In the genomic region with DNA sequence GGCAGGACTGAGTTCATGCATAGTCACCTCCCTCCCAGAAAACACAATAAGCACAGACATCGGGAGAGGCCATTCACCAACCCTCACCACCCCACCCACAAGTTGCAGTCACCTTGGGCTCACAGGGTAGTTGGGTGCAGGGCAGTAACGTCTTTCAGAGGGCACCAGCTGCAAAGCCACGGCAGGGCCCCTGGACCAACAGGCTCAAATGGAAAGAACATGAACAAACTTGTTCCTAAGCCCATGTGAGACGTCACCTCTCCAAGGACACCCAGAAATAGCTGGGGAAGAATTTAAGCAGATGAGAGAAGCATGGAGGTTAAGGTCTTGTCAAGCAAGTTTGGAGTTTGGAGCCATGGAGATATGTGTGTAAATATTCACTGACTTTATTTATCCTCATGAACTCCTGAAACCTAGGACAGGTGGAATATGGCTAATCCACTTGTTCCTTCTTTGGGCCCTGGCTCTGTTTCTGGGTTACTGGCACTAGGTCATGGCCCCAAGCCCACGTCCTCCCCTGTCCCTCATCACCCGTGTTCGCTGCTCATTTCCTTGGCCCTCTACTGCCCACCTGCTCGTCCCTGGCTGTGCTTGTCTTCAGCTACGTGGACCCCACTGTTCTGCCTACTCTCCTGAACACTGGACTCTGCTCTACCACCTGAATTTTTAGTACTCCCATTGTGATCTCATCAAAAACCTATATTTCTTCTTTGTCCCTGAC, we compare ENCODE assay signal across 1 cellular context.
TF ChIP-seq lines count a peak whose summit lies in the region.

No MANE protein-coding gene starts in this region.

TF ChIP-seq in SK-N-SH, 30 proteins besides CTCF, POLR2A, EP300 and RAD21 (continued from another document):
- TF ChIP-seq POLR2AphosphoS5 (IDR thresholded peaks at IDR 0.05; ENCODE audit: low read depth, low read length) (no peak), CHD2 (IDR thresholded peaks at IDR 0.05; ENCODE audit: low read length, partially characterized antibody) (no peak), MAX (IDR thresholded peaks at IDR 0.05; ENCODE audit: low read depth) (no peak), RXRA (IDR thresholded peaks at IDR 0.05; ENCODE audit: borderline replicate concordance, low read depth) (no peak), ELF1 (IDR thresholded peaks at IDR 0.05) (no peak), USF1 (IDR thresholded peaks at IDR 0.05; ENCODE audit: borderline replicate concordance, low read depth) (no peak), NRF1 (IDR thresholded peaks at IDR 0.05; ENCODE audit: low read depth, low read length) (no peak), EZH2phosphoT487 (IDR thresholded peaks at IDR 0.05; ENCODE audit: borderline replicate concordance, low read depth) (no peak), GABPA (IDR thresholded peaks at IDR 0.05; ENCODE audit: low read depth) (no peak), RCOR1 (IDR thresholded peaks at IDR 0.05; ENCODE audit: low read length) (no peak), SIN3A (IDR thresholded peaks at IDR 0.05; ENCODE audit: borderline replicate concordance, low read depth, low read length) (no peak), TEAD4 (IDR thresholded peaks at IDR 0.05; ENCODE audit: borderline replicate concordance, insufficient read depth) (no peak), FOXM1 (IDR thresholded peaks at IDR 0.05; ENCODE audit: low read depth) (no peak), YY1 (IDR thresholded peaks at IDR 0.05; ENCODE audit: low read depth) (no peak), PBX3 (IDR thresholded peaks at IDR 0.05) (no peak), RFX5 (IDR thresholded peaks at IDR 0.05; ENCODE audit: low read length) (no peak), MEF2A (IDR thresholded peaks at IDR 0.05; ENCODE audit: borderline replicate concordance, low read depth) (no peak), FOSL2 (IDR thresholded peaks at IDR 0.05; ENCODE audit: borderline replicate concordance, low read depth) (no peak)
TF ChIP-seq in SK-N-SH: peak in this region for 0.
